ENCODE assay signal across 10 cellular contexts in the genomic region with DNA sequence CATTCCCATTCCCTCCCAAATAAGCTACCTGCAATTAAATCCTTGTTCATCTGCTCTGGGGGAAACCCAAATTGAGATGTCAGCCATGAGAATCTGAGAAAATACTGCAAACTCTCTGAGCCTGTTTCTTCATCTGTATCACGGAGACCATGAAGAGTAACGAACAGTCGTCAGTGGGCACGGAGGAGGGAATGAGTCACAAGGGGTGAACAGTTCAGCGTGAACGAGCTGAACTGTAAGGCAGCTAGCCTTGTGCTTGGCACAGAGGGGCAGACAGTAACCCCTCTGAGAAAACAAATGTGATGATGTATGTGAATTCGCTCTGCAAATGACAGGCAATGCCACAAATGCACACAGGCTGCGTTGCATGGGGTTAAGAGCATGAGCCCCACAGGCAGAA.
A peak's percentile ranks its signal among the peaks of the same experiment; 100 is the strongest.
DNase-seq lines count a peak whose midpoint lies in the region; ATAC-seq and TF ChIP-seq lines count a peak whose summit lies in the region.
"Had no signal": no experiment of that assay in that cellular context is flagged by ENCODE, and none has a peak within 500 bp of the region (broad histone marks: within the 10 kb centered on the region; RNA-seq: fewer than 3 reads in every experiment).

No MANE protein-coding gene starts in this region.

- H3K9me3 Mint-ChIP-seq in activated CD4-positive, alpha-beta T cell treated with anti-CD3 and anti-CD28 coated beads, Interleukin-2, amount 10 ng/mL, durations not matched to agents 7 days and 5 days, result peaks cover 17% of the 10 kb centered on the region
- peaks cover 7% of the 10 kb centered on the region for H3K9me3 Mint-ChIP-seq in activated T-cell treated with anti-CD3 and anti-CD28 coated beads, Interleukin-2, amount 50 U/mL, for 24 hours
- H3K9me3 Mint-ChIP-seq in endodermal cell, result peaks cover 4% of the 10 kb centered on the region

- H3K4me3 ChIP-seq in endodermal cell (ENCODE audit: low read length) (no peak overlapping the region), Peyer's patch (no peak overlapping the region)

- H3K36me3 ChIP-seq in endodermal cell (ENCODE audit: control insufficient read depth, insufficient read depth, low read length) (no peaks in the 10 kb centered on the region), Peyer's patch (no peaks in the 10 kb centered on the region)

- no peaks in the 10 kb centered on the region for H3K27me3 ChIP-seq in endodermal cell (ENCODE audit: control insufficient read depth, insufficient read depth, low read length, poor library complexity, severe bottlenecking)
- H3K27me3 ChIP-seq in Peyer's patch, result no peaks in the 10 kb centered on the region

- no peak overlapping the region for H3K27ac Mint-ChIP-seq in activated CD4-positive, alpha-beta T cell treated with anti-CD3 and anti-CD28 coated beads, Interleukin-2, amount 10 ng/mL, durations not matched to agents 7 days and 5 days
- H3K27ac Mint-ChIP-seq in activated T-cell treated with anti-CD3 and anti-CD28 coated beads, Interleukin-2, amount 50 U/mL, for 24 hours, result no peak overlapping the region
- H3K27ac Mint-ChIP-seq in endodermal cell, result no peak overlapping the region

- no peak for ATAC-seq in GM21723 (IDR thresholded peaks at IDR 0.05; ENCODE audit: unreplicated experiment)

- TF ChIP-seq CTCF in endodermal cell (conservative IDR thresholded peaks at IDR 0.05) (no peak), Peyer's patch (IDR thresholded peaks at IDR 0.05) (no peak)

- CTCF ChIA-PET in activated CD4-positive, alpha-beta T cell treated with anti-CD3 and anti-CD28 coated beads, Interleukin-2, amount 10 ng/mL, durations not matched to agents 7 days and 5 days (lab: Charles Lee), result interaction anchor here (0.5 to 0.6 kb wide), 2 partner anchors 9 to 84 kb away, joined by 3 read pairs; no protein-coding TSS in a partner anchor

- TF ChIP-seq POLR2A in Peyer's patch (IDR thresholded peaks at IDR 0.05), result no peak

- peaks cover 14% of the 10 kb centered on the region for H3K36me3 Mint-ChIP-seq in activated CD4-positive, alpha-beta T cell treated with anti-CD3 and anti-CD28 coated beads, Interleukin-2, amount 10 ng/mL, durations not matched to agents 7 days and 5 days (ENCODE audit: low read depth)
- H3K36me3 Mint-ChIP-seq in activated T-cell treated with anti-CD3 and anti-CD28 coated beads, Interleukin-2, amount 50 U/mL, for 24 hours (ENCODE audit: low read depth), result no peaks in the 10 kb centered on the region
- no peaks in the 10 kb centered on the region for H3K36me3 Mint-ChIP-seq in endodermal cell (ENCODE audit: low read depth)

- no peak overlapping the region for H3K9ac ChIP-seq in endodermal cell (ENCODE audit: extremely low read depth, low read length, poor library complexity, severe bottlenecking)

- POLR2A ChIA-PET in activated CD4-positive, alpha-beta T cell treated with anti-CD3 and anti-CD28 coated beads, Interleukin-2, amount 10 ng/mL, durations not matched to agents 7 days and 5 days (lab: Charles Lee), result no interaction called here

- H3K27ac ChIP-seq in endodermal cell (ENCODE audit: low read depth, low read length), result no peak overlapping the region
- H3K27ac ChIP-seq in Peyer's patch, result no peak overlapping the region

- H3K4me3 Mint-ChIP-seq in activated CD4-positive, alpha-beta T cell treated with anti-CD3 and anti-CD28 coated beads, Interleukin-2, amount 10 ng/mL, durations not matched to agents 7 days and 5 days, result no peak overlapping the region
- no peak overlapping the region for H3K4me3 Mint-ChIP-seq in activated T-cell treated with anti-CD3 and anti-CD28 coated beads, Interleukin-2, amount 50 U/mL, for 24 hours
- H3K4me3 Mint-ChIP-seq in endodermal cell, result no peak overlapping the region

- peak; percentile 12 to 28 for DNase-seq in activated CD4-positive, alpha-beta T cell treated with anti-CD3 and anti-CD28 coated beads for 24 hours (ENCODE audit: low read depth in 2 of 2)
- DNase-seq in activated CD4-positive, alpha-beta T cell treated with anti-CD3 and anti-CD28 coated beads, Interleukin-2, amount 10 ng/mL, durations not matched to agents 7 days and 5 days, result no peak
- peak; percentile 54 for DNase-seq in activated T-cell treated with anti-CD3 and anti-CD28 coated beads, Interleukin-2, amount 50 U/mL, for 24 hours
- DNase-seq in iris pigment epithelial cell (ENCODE audit: low read depth) (peak; percentile 83), endodermal cell (no peak), Peyer's patch (no peak)
- DNase-seq in stimulated activated CD8-positive, alpha-beta memory T cell treated with anti-CD3 and anti-CD28 coated beads, Interleukin-4, amount 100 ng/mL, for 24 hours (ENCODE audit: low read depth), result peak; percentile 24
- DNase-seq: hippocampal formation; NK-92 treated with Interleukin-12 subunit alpha and Interleukin-12 subunit beta, amount 100 ng/mL, for 24 hours had no signal

- WGBS in endodermal cell (ENCODE audit: insufficient coverage in 1 of 2, insufficient read length in 1 of 2), 2 experiments, result 94 to 98% methylated on average over 8 of the region's 8 CpGs

- H3K4me1 ChIP-seq in endodermal cell (ENCODE audit: control insufficient read depth, insufficient read depth, low read length), result no peaks in the 10 kb centered on the region
- no peaks in the 10 kb centered on the region for H3K4me1 ChIP-seq in Peyer's patch

- peaks cover 6% of the 10 kb centered on the region for H3K9me3 ChIP-seq in endodermal cell (ENCODE audit: control insufficient read depth, low read length)
- no peaks in the 10 kb centered on the region for H3K9me3 ChIP-seq in Peyer's patch

- H3K27me3 Mint-ChIP-seq in activated CD4-positive, alpha-beta T cell treated with anti-CD3 and anti-CD28 coated beads, Interleukin-2, amount 10 ng/mL, durations not matched to agents 7 days and 5 days, result peaks cover 1% of the 10 kb centered on the region
- no peaks in the 10 kb centered on the region for H3K27me3 Mint-ChIP-seq in activated T-cell treated with anti-CD3 and anti-CD28 coated beads, Interleukin-2, amount 50 U/mL, for 24 hours
- H3K27me3 Mint-ChIP-seq in endodermal cell (ENCODE audit: insufficient read depth), result peaks cover 3% of the 10 kb centered on the region

- H3K4me1 Mint-ChIP-seq in activated CD4-positive, alpha-beta T cell treated with anti-CD3 and anti-CD28 coated beads, Interleukin-2, amount 10 ng/mL, durations not matched to agents 7 days and 5 days, result peaks cover 23% of the 10 kb centered on the region
- peaks cover 53% of the 10 kb centered on the region for H3K4me1 Mint-ChIP-seq in activated T-cell treated with anti-CD3 and anti-CD28 coated beads, Interleukin-2, amount 50 U/mL, for 24 hours (ENCODE audit: low read depth)
- no peaks in the 10 kb centered on the region for H3K4me1 Mint-ChIP-seq in endodermal cell

Comparison
In these comparisons a context has a peak if more than half of its experiments do, and no peak if none do; other contexts are left out.
1. DNase-seq: peak in activated CD4-positive, alpha-beta T cell treated with anti-CD3 and anti-CD28 coated beads for 24 hours (2 of 2), activated T-cell treated with anti-CD3 and anti-CD28 coated beads, Interleukin-2, amount 50 U/mL, for 24 hours (single experiment), iris pigment epithelial cell (single experiment) and stimulated activated CD8-positive, alpha-beta memory T cell treated with anti-CD3 and anti-CD28 coated beads, Interleukin-4, amount 100 ng/mL, for 24 hours (single experiment); none in activated CD4-positive, alpha-beta T cell treated with anti-CD3 and anti-CD28 coated beads, Interleukin-2, amount 10 ng/mL, durations not matched to agents 7 days and 5 days (single experiment), endodermal cell (single experiment) and Peyer's patch (0 of 3).